Comparison of ENCODE assay signal across 21 cellular contexts in genomic region chr15:45428491-45428890, GRCh38. TPM values are rescaled to one million over a fixed set of nuclear protein-coding genes. Genes with fewer than 3 reads are reported as not detected.
"Had no signal": no experiment of that assay in that cellular context is flagged by ENCODE, and none has a peak within 500 bp of the region (broad histone marks: within the 10 kb centered on the region; RNA-seq: fewer than 3 reads in every experiment).

No MANE protein-coding gene starts in this region.

- H3K4me3 ChIP-seq: dorsolateral prefrontal cortex, heart right ventricle, right atrium auricular region, smooth muscle cell, suprapubic skin, thyroid gland had no signal

- H3K9me3 ChIP-seq: heart right ventricle, right atrium auricular region, suprapubic skin, thyroid gland had no signal

- H3K36me3 Mint-ChIP-seq: natural killer cell had no signal

- H3K36me3 ChIP-seq: right atrium auricular region, suprapubic skin, thyroid gland had no signal

- ATAC-seq: heart right ventricle; left lobe of liver; natural killer cell; stimulated activated naive CD8-positive, alpha-beta T cell treated with anti-CD3 and anti-CD28 coated beads, Interleukin-15, Interleukin-2, amounts not matched to agents 100 U/mL and 50 U/mL, for 24 hours had no signal

- H3K4me3 Mint-ChIP-seq: natural killer cell, neural crest cell had no signal

- DNase-seq: central memory CD4-positive, alpha-beta T cell; cortex of kidney; dorsolateral prefrontal cortex; effector CD8-positive, alpha-beta T cell; foreskin melanocyte; heart right ventricle; hypothalamus; kidney glomerular epithelial cell; mammary epithelial cell; natural killer cell; stimulated activated CD4-positive, alpha-beta T cell treated with anti-CD3 and anti-CD28 coated beads, Interleukin-2, amount 100 ng/mL, for 48 hours; stimulated activated naive CD8-positive, alpha-beta T cell treated with anti-CD3 and anti-CD28 coated beads, Interleukin-15, Interleukin-2, amounts not matched to agents 100 U/mL and 50 U/mL, for 24 hours; thyroid gland had no signal

- H3K27me3 ChIP-seq: dorsolateral prefrontal cortex, right atrium auricular region, suprapubic skin, thyroid gland had no signal

- H3K4me1 Mint-ChIP-seq: natural killer cell, neural crest cell had no signal

- H3K27ac ChIP-seq: dorsolateral prefrontal cortex, epithelial cell of prostate, heart right ventricle, right atrium auricular region, suprapubic skin, thyroid gland had no signal

- H3K27ac Mint-ChIP-seq: natural killer cell had no signal

- H3K9me3 Mint-ChIP-seq: natural killer cell, neural crest cell had no signal

RNA-seq across cellular contexts. Expression of gene GATM, which starts 50.1 kb away (rescaled TPM):
- total RNA-seq: glomerular endothelial cell, osteocyte had no signal
